Comparison of ENCODE assay signal across 8 cellular contexts in genomic region chr15:69452702-69453513, GRCh38. TPM values are rescaled to one million over a fixed set of nuclear protein-coding genes. Genes with fewer than 3 reads are reported as not detected.
A peak's percentile ranks its signal among the peaks of the same experiment; 100 is the strongest.
DNase-seq lines count a peak whose midpoint lies in the region; ATAC-seq, FAIRE-seq and TF ChIP-seq lines count a peak whose summit lies in the region.

TSS of gene RPLP1 (plus strand) at chr15:69452818. CDS start at chr15:69452949, 131 bp downstream.

- H3K9me3 ChIP-seq in psoas muscle: no peaks in the 10 kb centered on the region

- 0 to 1% (median 0%) methylated on average over 58 to 77 of the region's 77 CpGs for WGBS in psoas muscle, 3 donors

- FAIRE-seq in urothelium cell line (lab: Jason Lieb, UNC): peak; percentile 44

- intact Hi-C loops in left ventricle myocardium superior (cut with micrococcal nuclease) (no loop called here), psoas muscle (cut with DNase I) (no loop called here)

- H3K27me3 ChIP-seq in psoas muscle (ENCODE audit: insufficient read depth in 3 of 3, low read length in 2 of 3): no peaks in the 10 kb centered on the region

- in situ Hi-C loops in GM13977 (cut with MboI; ENCODE audit: low pct_unique_long_range_greater_than_20kb, low sequenced_read_pairs, unreplicated experiment): no loop called here

- ATAC-seq in HG02840 (IDR thresholded peaks at IDR 0.05; ENCODE audit: low FRiP score, unreplicated experiment) (peak; percentile 83), left ventricle myocardium superior (peak; percentile 96), psoas muscle (peak; percentile 88 to 91 (median 89))

- H3K4me3 ChIP-seq in psoas muscle: peak within 1 kb of the TSS; percentile 73

- peak; percentile 93 for DNase-seq in GM13977 (ENCODE audit: low spot score)
- peak; percentile 90 for DNase-seq in NCI-H146 (lab: John Stamatoyannopoulos, UW)
- DNase-seq in T-helper 2 cell: peak; percentile 91 to 96 (median 92)
- DNase-seq in left ventricle myocardium superior: peak; percentile 99
- DNase-seq in psoas muscle: peak; percentile 96 to 99
- DNase-seq in urothelium cell line (ENCODE audit: low spot score): peak; percentile 98

- TF ChIP-seq CTCF in GM13977 (IDR thresholded peaks at IDR 0.05; ENCODE audit: extremely low read depth, insufficient read depth, missing control alignments) (no peak), psoas muscle (IDR thresholded peaks at IDR 0.05) (no peak)

- H3K27ac ChIP-seq in angular gyrus (ENCODE audit: low read depth, low read length): peak within 1 kb of the TSS; percentile 76
- peak within 1 kb of the TSS; percentile 98 for H3K27ac ChIP-seq in psoas muscle

- H3K4me1 ChIP-seq in psoas muscle: peaks cover 34% of the 10 kb centered on the region

- H3K36me3 ChIP-seq in psoas muscle (ENCODE audit: insufficient read depth in 1 of 2, low read depth in 1 of 2): peaks cover 8 to 41% of the 10 kb centered on the region in 2 donors

RNA-seq across cellular contexts. Expression of gene RPLP1, which starts in this region (rescaled TPM):
- total RNA-seq in left ventricle myocardium superior (1,143 TPM), psoas muscle (1,000 to 10,000 TPM; 1,471 to 2,300 (median 1,863) TPM)
- polyA plus RNA-seq in psoas muscle: 1,000 to 10,000 TPM; 1,956 to 2,538 (median 2,265) TPM

Comparison
In these comparisons a context has a peak if more than half of its experiments do, and no peak if none do; other contexts are left out.
1. Peak in every context shown above with its lines: DNase-seq, ATAC-seq, H3K4me3 ChIP-seq and H3K27ac ChIP-seq.